In genomic region chr7:99762680-99763327, GRCh38 we compare ENCODE assay signal across 9 cellular contexts. TPM values are rescaled to one million over a fixed set of nuclear protein-coding genes. Genes with fewer than 3 reads are reported as not detected.
A peak's percentile ranks its signal among the peaks of the same experiment; 100 is the strongest.
DNase-seq lines count a peak whose midpoint lies in the region; ATAC-seq, FAIRE-seq and TF ChIP-seq lines count a peak whose summit lies in the region.
"Had no signal": no experiment of that assay in that cellular context is flagged by ENCODE, and none has a peak within 500 bp of the region (broad histone marks: within the 10 kb centered on the region; RNA-seq: fewer than 3 reads in every experiment).

No MANE protein-coding gene starts in this region.

- DNase-seq in NCI-H2196 (lab: John Stamatoyannopoulos, UW; ENCODE audit: unreplicated experiment) (peak; percentile 9), NCI-H2196 treated with DMSO at 0.1 percent for 48 hours (lab: John Stamatoyannopoulos, UW; ENCODE audit: unreplicated experiment) (no peak), kidney tubule cell (ENCODE audit: low spot score) (peak; percentile 49), upper lobe of left lung (no peak), GM12892 (ENCODE audit: insufficient read length) (no peak), NCI-H2227 treated with DMSO at 0.1 percent for 48 hours (lab: John Stamatoyannopoulos, UW) (no peak), spleen (no peak)

- no peak for FAIRE-seq in GM12892 (lab: Jason Lieb, UNC)

- H3K27ac ChIP-seq in esophagus (ENCODE audit: low read depth in 2 of 2, low read length in 1 of 2) (peak overlapping the region; percentile 58 to 71), upper lobe of left lung (no peak overlapping the region), spleen (no peak overlapping the region)
- H3K27ac ChIP-seq: 22Rv1 had no signal

- TF ChIP-seq CTCF in upper lobe of left lung (IDR thresholded peaks at IDR 0.05) (no peak), spleen (IDR thresholded peaks at IDR 0.05 in 8 of 11, conservative IDR thresholded peaks at IDR 0.05 in 3 of 11) (no peak)

- TF ChIP-seq POLR2A in upper lobe of left lung (IDR thresholded peaks at IDR 0.05): no peak
- TF ChIP-seq POLR2A in GM12892 (IDR thresholded peaks at IDR 0.05; ENCODE audit: low read depth, low read length): no peak
- no peak for TF ChIP-seq POLR2A in spleen (IDR thresholded peaks at IDR 0.05)

- no peaks in the 10 kb centered on the region for H3K9me3 ChIP-seq in esophagus (ENCODE audit: control insufficient read depth in 2 of 2, insufficient read depth in 1 of 2, low read depth in 1 of 2, low read length in 1 of 2)
- no peaks in the 10 kb centered on the region for H3K9me3 ChIP-seq in upper lobe of left lung
- no peaks in the 10 kb centered on the region for H3K9me3 ChIP-seq in spleen

- ATAC-seq in upper lobe of left lung (ENCODE audit: low FRiP score in 2 of 2): peak; percentile 69 to 96

- no peak for TF ChIP-seq EP300 in upper lobe of left lung (IDR thresholded peaks at IDR 0.05)

- 41 to 61% methylated on average over 7 of the region's 7 CpGs for WGBS in esophagus, 2 donors
- WGBS in upper lobe of left lung, 2 donors: 76 to 81% methylated on average over 6 to 7 of the region's 7 CpGs
- whole genome bisulfite sequencing in spleen, 5 donors: 84 to 89% (median 85%) methylated on average over 7 of the region's 7 CpGs

- intact Hi-C loops in spleen (cut with DNase I; ENCODE audit: low total_unique reads): no loop called here

- H3K4me1 ChIP-seq in esophagus (ENCODE audit: control insufficient read depth in 2 of 2, insufficient read depth in 2 of 2, low read length in 1 of 2) (no peaks in the 10 kb centered on the region), upper lobe of left lung (no peaks in the 10 kb centered on the region), spleen (peaks cover 0 to 5% (median 0%) of the 10 kb centered on the region in 6 donors)

- H3K27me3 ChIP-seq in esophagus (ENCODE audit: control insufficient read depth in 1 of 2, insufficient read depth in 2 of 2, low read length in 2 of 2) (no peaks in the 10 kb centered on the region), upper lobe of left lung (no peaks in the 10 kb centered on the region), spleen (replicated peaks in 1 of 7) (peaks cover 0 to 12% (median 0%) of the 10 kb centered on the region in 7 donors)

- no peak overlapping the region for H3K4me3 ChIP-seq in esophagus (ENCODE audit: low read depth in 1 of 2, low read length in 2 of 2)
- no peak overlapping the region for H3K4me3 ChIP-seq in upper lobe of left lung
- no peak overlapping the region for H3K4me3 ChIP-seq in spleen

- H3K36me3 ChIP-seq in esophagus (ENCODE audit: control insufficient read depth in 2 of 2, insufficient read depth in 2 of 2, low read length in 1 of 2): no peaks in the 10 kb centered on the region
- no peaks in the 10 kb centered on the region for H3K36me3 ChIP-seq in upper lobe of left lung
- no peaks in the 10 kb centered on the region for H3K36me3 ChIP-seq in spleen

RNA-seq across cellular contexts. Expression of gene CYP3A4, which starts 21.2 kb away (rescaled TPM):
- polyA plus RNA-seq in esophagus: under 1 TPM; 0.16 to 0.20 TPM
- 1 to 10 TPM in 1 of 6 donors, under 1 TPM in 2, not detected in 3; 0.34 to 1.5 (median 0.46) TPM for total RNA-seq in upper lobe of left lung
- polyA plus RNA-seq in GM12892 (2012; ENCODE audit: missing spikeins): not detected
- not detected for total RNA-seq in spleen
- not detected for polyA plus RNA-seq in spleen

RNA-seq across cellular contexts. Expression of gene CYP3A7, which starts 27.8 kb away (rescaled TPM):
- under 1 TPM in 1 of 2 donors, not detected in 1; 0.02 TPM for polyA plus RNA-seq in esophagus
- 1 to 10 TPM in 4 of 6 donors, under 1 TPM in 1, not detected in 1; 0.69 to 1.7 (median 1.1) TPM for total RNA-seq in upper lobe of left lung
- not detected for polyA plus RNA-seq in GM12892 (2012; ENCODE audit: missing spikeins)
- not detected for total RNA-seq in spleen
- not detected for polyA plus RNA-seq in spleen

Comparison
In these comparisons a context has a peak if more than half of its experiments do, and no peak if none do; other contexts are left out.
1. DNase-seq: peak in NCI-H2196 (single experiment) and kidney tubule cell (single experiment); none in NCI-H2196 treated with DMSO at 0.1 percent for 48 hours (single experiment), upper lobe of left lung (0 of 2), GM12892 (single experiment), NCI-H2227 treated with DMSO at 0.1 percent for 48 hours (single experiment) and spleen (single experiment).
2. H3K27ac ChIP-seq: peak in esophagus (2 of 2); none in upper lobe of left lung (0 of 4) and spleen (0 of 8).